1 cellular context compared by ENCODE assay signal in genomic region chr1:159121526-159121925, GRCh38.
TF ChIP-seq lines count a peak whose summit lies in the region.

No MANE protein-coding gene starts in this region.

TF ChIP-seq in GM12878, 131 proteins besides CTCF, POLR2A, EP300 and RAD21 (continued from another document):
- TF ChIP-seq PRDM15 (CRISPR knock-in tag; IDR thresholded peaks at IDR 0.05) (no peak), FOXK2 (IDR thresholded peaks at IDR 0.05) (no peak), PBX3 (IDR thresholded peaks at IDR 0.05; ENCODE audit: insufficient replicate concordance, low read depth, low read length) (no peak), CBFB (IDR thresholded peaks at IDR 0.05; ENCODE audit: low read depth) (no peak), WRNIP1 (IDR thresholded peaks at IDR 0.05; ENCODE audit: borderline replicate concordance, low read depth, low read length) (no peak), CHD1 (IDR thresholded peaks at IDR 0.05; ENCODE audit: low read depth, low read length) (no peak)
